Comparison of ENCODE assay signal across 23 cellular contexts in genomic region chr4:104235966-104236365, GRCh38.
DNase-seq lines count a peak whose midpoint lies in the region; ATAC-seq, FAIRE-seq and TF ChIP-seq lines count a peak whose summit lies in the region.
"Had no signal": no experiment of that assay in that cellular context is flagged by ENCODE, and none has a peak within 500 bp of the region (broad histone marks: within the 10 kb centered on the region; RNA-seq: fewer than 3 reads in every experiment).

No MANE protein-coding gene starts in this region.

- H3K9me3 ChIP-seq in trophoblast cell (ENCODE audit: insufficient read depth, low read depth, low read length) (no peaks in the 10 kb centered on the region), adrenal gland (replicated peaks in 1 of 3) (no peaks in the 10 kb centered on the region), HepG2 (ENCODE audit: low read length) (no peaks in the 10 kb centered on the region)
- H3K9me3 ChIP-seq: BLaER1, Caco-2 had no signal

- H3K4me1 ChIP-seq in trophoblast cell (ENCODE audit: control insufficient read depth in 1 of 2, insufficient read depth in 2 of 2, low read length in 2 of 2) (no peaks in the 10 kb centered on the region), adrenal gland (replicated peaks in 1 of 2) (no peaks in the 10 kb centered on the region), HepG2 (ENCODE audit: insufficient read depth, low read length) (no peaks in the 10 kb centered on the region)
- H3K4me1 ChIP-seq: BLaER1, Caco-2 had no signal

- TF ChIP-seq CTCF in adrenal gland (IDR thresholded peaks at IDR 0.05) (no peak), HepG2 (CRISPR knock-in tag; IDR thresholded peaks at IDR 0.05) (no peak)

- no peak overlapping the region for H4K12ac ChIP-seq in trophoblast cell (ENCODE audit: low read depth, low read length)

- FAIRE-seq in HepG2 (lab: Jason Lieb, UNC), result no peak
- FAIRE-seq: GM12891, GM18507, H1 had no signal

- in situ Hi-C loops in HepG2 (cut with HindIII; ENCODE audit: extremely low pct_ligation_motif_present, low pct_unique_long_range_greater_than_20kb), result no loop called here

- no peaks in the 10 kb centered on the region for H3K79me2 ChIP-seq in trophoblast cell (ENCODE audit: control insufficient read depth, insufficient read depth, low read length, poor library complexity)
- H3K79me2 ChIP-seq in HepG2 (ENCODE audit: insufficient read depth, low read length), result no peaks in the 10 kb centered on the region

- H3K18ac ChIP-seq in trophoblast cell (ENCODE audit: low read length), result no peak overlapping the region

- H3K36me3 ChIP-seq in trophoblast cell (ENCODE audit: control insufficient read depth in 1 of 2, insufficient read depth in 2 of 2, low read length in 2 of 2), result no peaks in the 10 kb centered on the region
- H3K36me3 ChIP-seq in H7 (replicated peaks; ENCODE audit: control insufficient read depth, insufficient read depth, low read length), result no peaks in the 10 kb centered on the region
- no peaks in the 10 kb centered on the region for H3K36me3 ChIP-seq in adrenal gland (replicated peaks in 1 of 2)
- no peaks in the 10 kb centered on the region for H3K36me3 ChIP-seq in HepG2 (replicated peaks in 1 of 2; ENCODE audit: control insufficient read depth in 1 of 2, insufficient read depth in 2 of 2, low read length in 2 of 2)
- H3K36me3 ChIP-seq: BLaER1 had no signal

- no peaks in the 10 kb centered on the region for H3K79me1 ChIP-seq in trophoblast cell (ENCODE audit: low read length)

- TF ChIP-seq EP300 in HepG2 (IDR thresholded peaks at IDR 0.05; ENCODE audit: low read depth in 2 of 2, low read length in 2 of 2) (no peak), HepG2 (CRISPR knock-in tag; IDR thresholded peaks at IDR 0.05; ENCODE audit: borderline replicate concordance) (no peak)

- no peak overlapping the region for H4K8ac ChIP-seq in trophoblast cell (ENCODE audit: low read depth, low read length)

- H4K91ac ChIP-seq in trophoblast cell (ENCODE audit: low read depth, low read length), result no peak overlapping the region

- H2BK120ac ChIP-seq in trophoblast cell (ENCODE audit: insufficient read depth, low read length, poor library complexity), result no peak overlapping the region

- CTCF ChIA-PET in HepG2 (lab: Yijun Ruan, JAX; ENCODE audit: low intra/inter-chr PET ratio, low total read pairs), result no interaction called here

- ATAC-seq in HG03095 (IDR thresholded peaks at IDR 0.05; ENCODE audit: unreplicated experiment) (no peak), HepG2 (no peak)
- ATAC-seq: CD8-positive, alpha-beta T cell; HCT116 had no signal

- DNase-seq in NCI-H2227 (lab: John Stamatoyannopoulos, UW; ENCODE audit: unreplicated experiment) (peak; percentile 42), SK-N-DZ (ENCODE audit: low spot score) (peak; percentile 1), left kidney (ENCODE audit: low read depth, low spot score) (peak; percentile 35), trophoblast cell (no peak), H7 (no peak), adrenal gland (no peak), HepG2 (ENCODE audit: low spot score) (no peak)
- DNase-seq: Caco-2; CD4-positive, CD25-positive, alpha-beta regulatory T cell; CD8-positive, alpha-beta T cell; DMS153; EL; GDM1; GM23248; H9; HFFc6 had no signal

- intact Hi-C loops in adrenal gland (cut with DNase I) (no loop called here), HepG2 (cut with micrococcal nuclease; ENCODE audit: unreplicated experiment) (no loop called here)

- TF ChIP-seq POLR2A in adrenal gland (IDR thresholded peaks at IDR 0.05), result no peak
- no peak for TF ChIP-seq POLR2A in HepG2 (IDR thresholded peaks at IDR 0.05; ENCODE audit: insufficient read depth in 1 of 2, low read depth in 2 of 2, low read length in 2 of 2)

- WGBS in trophoblast cell (ENCODE audit: extremely low coverage, insufficient coverage, insufficient read length), result no CpG with 5 or more reads among the region's 4 CpGs
- WGBS in adrenal gland, 4 donors, result 6 to 23% (median 13%) methylated on average over 4 of the region's 4 CpGs
- 4% methylated on average over 4 of the region's 4 CpGs for WGBS in HepG2 (ENCODE audit: low lambda C conversion rate)

- POLR2A ChIA-PET in HepG2 (lab: Yijun Ruan, JAX), result no interaction called here

- H3K4ac ChIP-seq in trophoblast cell (ENCODE audit: low read depth, low read length), result no peak overlapping the region

- no peak overlapping the region for H3K4me3 ChIP-seq in trophoblast cell (ENCODE audit: low read depth, low read length)
- H3K4me3 ChIP-seq in H7 (ENCODE audit: insufficient read depth, low read depth, low read length), result no peak overlapping the region
- H3K4me3 ChIP-seq in adrenal gland, result no peak overlapping the region
- no peak overlapping the region for H3K4me3 ChIP-seq in HepG2 (replicated peaks in 1 of 3; ENCODE audit: insufficient read depth in 1 of 3, low read depth in 2 of 3, low read length in 3 of 3)
- H3K4me3 ChIP-seq: BLaER1, GM23248 had no signal

- H3K9ac ChIP-seq in trophoblast cell (ENCODE audit: low read length), result no peak overlapping the region
- H3K9ac ChIP-seq in HepG2 (ENCODE audit: insufficient read depth, low read depth, low read length), result no peak overlapping the region
- H3K9ac ChIP-seq: BLaER1, GM23248 had no signal

- H3K27me3 ChIP-seq in trophoblast cell (ENCODE audit: insufficient read depth, low read length) (no peaks in the 10 kb centered on the region), H7 (ENCODE audit: control insufficient read depth, insufficient read depth, low read length) (no peaks in the 10 kb centered on the region), adrenal gland (no peaks in the 10 kb centered on the region), HepG2 (ENCODE audit: control insufficient read depth in 1 of 2, insufficient read depth in 2 of 2, low read length in 2 of 2) (no peaks in the 10 kb centered on the region)
- H3K27me3 ChIP-seq: BLaER1 had no signal

- no peak overlapping the region for H3K4me2 ChIP-seq in trophoblast cell (ENCODE audit: low read length)
- H3K4me2 ChIP-seq in HepG2 (ENCODE audit: low read depth, low read length), result no peak overlapping the region
- H3K4me2 ChIP-seq: BLaER1 had no signal

- no peak overlapping the region for H2BK5ac ChIP-seq in trophoblast cell (ENCODE audit: low read depth, low read length, poor library complexity)

- no peak overlapping the region for H2AK5ac ChIP-seq in trophoblast cell (ENCODE audit: low read length)

- H3K27ac ChIP-seq in trophoblast cell (ENCODE audit: low read depth, low read length), result no peak overlapping the region
- no peak overlapping the region for H3K27ac ChIP-seq in adrenal gland
- no peak overlapping the region for H3K27ac ChIP-seq in HepG2 (ENCODE audit: extremely low read length, insufficient read depth, low read length)
- H3K27ac ChIP-seq: BLaER1, C4-2B, GM23248 had no signal

- BruUV-seq in HepG2 (replicated peaks; lab: Mats Ljungman, UMichigan), result no TSS peak

- H4K20me1 ChIP-seq in HepG2 (ENCODE audit: insufficient read depth, low read length), result no peaks in the 10 kb centered on the region
- H4K20me1 ChIP-seq: BLaER1 had no signal

- no peak overlapping the region for H3K14ac ChIP-seq in trophoblast cell (ENCODE audit: low read length)

- no peak for TF ChIP-seq RAD21 in HepG2 (CRISPR knock-in tag; IDR thresholded peaks at IDR 0.05)

- H2AFZ ChIP-seq in trophoblast cell (ENCODE audit: insufficient read depth, low read length, poor library complexity) (no peak overlapping the region), HepG2 (ENCODE audit: low read length) (no peak overlapping the region)
- H2AFZ ChIP-seq: GM23248 had no signal

- H2BK12ac ChIP-seq in trophoblast cell (ENCODE audit: low read length), result no peak overlapping the region

- H3K23ac ChIP-seq in trophoblast cell (ENCODE audit: low read length), result peak overlapping the region; percentile 94

TF ChIP-seq in HepG2, 621 proteins besides CTCF, POLR2A, EP300 and RAD21:
- no peak for TF ChIP-seq ZNF335 (CRISPR knock-in tag; IDR thresholded peaks at IDR 0.05)

Comparison
In these comparisons a context has a peak if more than half of its experiments do, and no peak if none do; other contexts are left out.
1. DNase-seq: peak in NCI-H2227 (single experiment), SK-N-DZ (single experiment) and left kidney (single experiment); none in trophoblast cell (0 of 2), H7 (single experiment), adrenal gland (0 of 7) and HepG2 (single experiment).